17 cellular contexts compared by ENCODE assay signal in the genomic region with DNA sequence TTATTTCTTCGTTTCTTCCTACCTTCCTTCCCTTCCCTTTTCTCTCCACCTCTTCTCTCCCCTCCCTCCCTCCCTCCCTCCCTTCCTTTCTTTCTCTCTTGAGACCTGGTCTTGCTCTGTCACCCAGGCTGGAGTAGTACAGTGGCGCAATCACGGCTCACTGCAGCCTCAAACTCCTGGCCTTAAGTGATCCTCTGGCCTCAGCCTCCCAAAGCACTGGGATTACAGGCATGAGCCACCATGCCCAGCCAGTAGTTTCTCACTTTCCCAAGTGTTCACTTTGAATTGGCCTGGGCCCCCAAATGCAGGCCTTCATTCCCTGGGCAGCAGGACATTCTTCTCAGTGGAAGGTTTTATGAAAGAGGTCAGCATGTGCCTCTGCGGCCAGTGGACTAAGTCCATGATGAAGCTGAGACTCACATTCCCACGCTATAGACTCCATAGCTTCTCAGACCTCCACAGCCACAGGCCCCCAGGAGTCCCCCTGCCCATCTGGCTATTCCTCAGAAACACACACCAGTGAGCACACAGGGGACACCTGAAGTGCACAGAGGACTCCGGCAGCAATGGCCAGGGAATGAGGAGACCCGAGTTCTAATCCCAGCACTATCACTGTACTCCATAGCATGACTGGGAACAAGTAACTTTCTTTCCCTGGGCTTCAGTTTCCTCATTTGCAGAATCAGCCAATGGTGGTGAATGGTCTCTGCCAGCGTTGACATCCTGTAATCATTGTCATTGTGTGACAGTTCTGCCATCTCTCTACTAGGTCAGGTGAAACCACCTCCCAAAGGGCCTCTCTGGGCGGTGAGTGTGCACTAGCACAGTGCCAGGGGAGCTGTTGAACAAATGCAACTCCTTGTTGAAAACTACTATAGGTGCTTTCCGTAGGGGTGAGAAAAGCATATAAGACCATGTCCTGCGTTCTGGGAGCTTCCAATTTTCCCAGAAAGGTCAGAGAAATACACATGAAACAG.
"Had no signal": no experiment of that assay in that cellular context is flagged by ENCODE, and none has a peak within 500 bp of the region (broad histone marks: within the 10 kb centered on the region; RNA-seq: fewer than 3 reads in every experiment).

No MANE protein-coding gene starts in this region.

- H3K9me3 Mint-ChIP-seq: activated T-helper 1 cell treated with anti-CD3 and anti-CD28 coated beads, Interleukin-12 subunit alpha, Interleukin-12 subunit beta, Interleukin-2, Interleukin-4 antibody, amounts not matched to agents 30 ng/mL and 10 ng/mL and 1 ng/mL, durations not matched to agents 14 hours and 24 hours and 36 hours; dendritic cell treated with granulocyte-macrophage colony-stimulating factor and Interleukin-4, amounts not matched to agents 40 ng/mL and 50 ng/mL, for 4 days; immature natural killer cell; memory B cell; natural killer cell; T-helper 1 cell treated with Interleukin-12 subunit alpha and Interleukin-12 subunit beta and Interleukin-4 antibody, amounts not matched to agents 30 μg/mL and 1 μg/mL, for 36 hours; WTC11 had no signal

- H3K9me3 ChIP-seq: adrenal gland, psoas muscle, suprapubic skin had no signal

- H3K27ac ChIP-seq: psoas muscle had no signal

- H3K4me3 ChIP-seq: adrenal gland, psoas muscle, suprapubic skin had no signal

- H3K27me3 Mint-ChIP-seq: dendritic cell treated with granulocyte-macrophage colony-stimulating factor and Interleukin-4, amounts not matched to agents 40 ng/mL and 50 ng/mL, for 4 days; memory B cell had no signal

- H3K4me1 Mint-ChIP-seq: immature natural killer cell, memory B cell, natural killer cell, WTC11 had no signal

- H3K36me3 ChIP-seq: adrenal gland, suprapubic skin had no signal

- DNase-seq: activated CD4-positive, alpha-beta T cell treated with anti-CD3 and anti-CD28 coated beads for 48 hours; activated CD8-positive, alpha-beta T cell treated with anti-CD3 and anti-CD28 coated beads, Interleukin-2, amount 10 ng/mL, durations not matched to agents 7 days and 5 days; activated naive CD4-positive, alpha-beta T cell treated with Interleukin-2 at 50 U/mL for 16 hours; immature natural killer cell; natural killer cell; occipital lobe; psoas muscle; stimulated activated CD4-positive, alpha-beta T cell treated with anti-CD3 and anti-CD28 coated beads, Interleukin-2, amount 100 ng/mL, for 48 hours; stimulated activated naive CD4-positive, alpha-beta T cell treated with Interleukin-2 at 50 U/mL for 16 hours had no signal

- H3K4me3 Mint-ChIP-seq: activated CD8-positive, alpha-beta T cell treated with anti-CD3 and anti-CD28 coated beads, Interleukin-2, amount 10 ng/mL, durations not matched to agents 7 days and 5 days; activated T-helper 1 cell treated with anti-CD3 and anti-CD28 coated beads, Interleukin-12 subunit alpha, Interleukin-12 subunit beta, Interleukin-2, Interleukin-4 antibody, amounts not matched to agents 30 ng/mL and 10 ng/mL and 1 ng/mL, durations not matched to agents 14 hours and 24 hours and 36 hours; dendritic cell treated with granulocyte-macrophage colony-stimulating factor and Interleukin-4, amounts not matched to agents 40 ng/mL and 50 ng/mL, for 4 days; immature natural killer cell; memory B cell; natural killer cell; T-helper 1 cell treated with Interleukin-12 subunit alpha and Interleukin-12 subunit beta and Interleukin-4 antibody, amounts not matched to agents 30 μg/mL and 1 μg/mL, for 36 hours; WTC11 had no signal

- ATAC-seq: activated CD8-positive, alpha-beta T cell treated with anti-CD3 and anti-CD28 coated beads, Interleukin-2, amount 10 ng/mL, durations not matched to agents 7 days and 5 days; natural killer cell; psoas muscle; SK-N-SH treated with all-trans-retinoic acid at 6 μM for 48 hours; WTC11 had no signal

- H3K27me3 ChIP-seq: adrenal gland, suprapubic skin had no signal

- H3K36me3 Mint-ChIP-seq: immature natural killer cell, natural killer cell, WTC11 had no signal

- H3K4me1 ChIP-seq: psoas muscle had no signal

- H3K27ac Mint-ChIP-seq: activated CD8-positive, alpha-beta T cell treated with anti-CD3 and anti-CD28 coated beads, Interleukin-2, amount 10 ng/mL, durations not matched to agents 7 days and 5 days; activated T-helper 1 cell treated with anti-CD3 and anti-CD28 coated beads, Interleukin-12 subunit alpha, Interleukin-12 subunit beta, Interleukin-2, Interleukin-4 antibody, amounts not matched to agents 30 ng/mL and 10 ng/mL and 1 ng/mL, durations not matched to agents 14 hours and 24 hours and 36 hours; dendritic cell treated with granulocyte-macrophage colony-stimulating factor and Interleukin-4, amounts not matched to agents 40 ng/mL and 50 ng/mL, for 4 days; immature natural killer cell; memory B cell; natural killer cell; T-helper 1 cell treated with Interleukin-12 subunit alpha and Interleukin-12 subunit beta and Interleukin-4 antibody, amounts not matched to agents 30 μg/mL and 1 μg/mL, for 36 hours; WTC11 had no signal
